Comparison of ENCODE assay signal across 29 cellular contexts in the genomic region with DNA sequence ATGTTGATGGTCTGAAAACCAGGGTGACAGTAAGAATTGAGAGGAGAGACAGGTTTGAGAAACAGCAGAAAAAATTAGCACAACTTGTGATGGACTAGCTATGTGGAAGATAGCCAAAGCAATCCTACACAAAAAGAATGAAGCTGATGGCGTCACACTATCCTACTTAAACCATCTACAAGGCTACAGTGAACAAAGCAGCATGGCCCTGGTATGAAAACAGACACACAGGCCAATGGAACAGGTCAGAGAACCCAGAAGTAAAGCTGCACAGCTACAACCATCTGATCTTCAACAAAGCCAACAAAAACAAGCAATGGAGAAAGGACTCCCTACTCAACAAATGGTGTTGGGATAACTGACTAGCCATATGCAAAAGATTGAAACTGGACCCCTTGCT. TPM values are rescaled to one million over a fixed set of nuclear protein-coding genes. Genes with fewer than 3 reads are reported as not detected.
DNase-seq lines count a peak whose midpoint lies in the region; ATAC-seq, FAIRE-seq and TF ChIP-seq lines count a peak whose summit lies in the region.
"Had no signal": no experiment of that assay in that cellular context is flagged by ENCODE, and none has a peak within 500 bp of the region (broad histone marks: within the 10 kb centered on the region; RNA-seq: fewer than 3 reads in every experiment).

No MANE protein-coding gene starts in this region.

- no peak overlapping the region for H2BK5ac ChIP-seq in IMR-90 (ENCODE audit: low read depth, low read length, poor library complexity, severe bottlenecking)

- H3K4me3 ChIP-seq in HepG2 (replicated peaks in 1 of 3; ENCODE audit: insufficient read depth in 1 of 3, low read depth in 2 of 3, low read length in 3 of 3) (peak overlapping the region in 1 of 3 experiments; percentile 7; a peak in 1 of 6 replicates), right lobe of liver (no peak overlapping the region), IMR-90 (ENCODE audit: insufficient read depth, low read depth, low read length) (no peak overlapping the region), fibroblast of villous mesenchyme (ENCODE audit: low read depth, low read length) (no peak overlapping the region)
- H3K4me3 ChIP-seq: PC-9, SJCRH30 had no signal

- H3K9me3 Mint-ChIP-seq in activated T-cell treated with anti-CD3 and anti-CD28 coated beads, Interleukin-2, amount 50 U/mL, for 4 hours: no peaks in the 10 kb centered on the region
- H3K9me3 Mint-ChIP-seq: CD4-positive, CD25-positive, alpha-beta regulatory T cell had no signal

- peak overlapping the region; percentile 71 for H3K27ac ChIP-seq in HepG2 (ENCODE audit: extremely low read length, insufficient read depth, low read length)
- no peak overlapping the region for H3K27ac ChIP-seq in right lobe of liver
- no peak overlapping the region for H3K27ac ChIP-seq in IMR-90 (ENCODE audit: insufficient read depth, low read length)
- H3K27ac ChIP-seq: 22Rv1, PC-9, SJCRH30 had no signal

- peaks cover 65% of the 10 kb centered on the region for H3K4me1 ChIP-seq in HepG2 (ENCODE audit: insufficient read depth, low read length)
- peaks cover 0 to 14% (median 1%) of the 10 kb centered on the region in 4 donors for H3K4me1 ChIP-seq in right lobe of liver
- peaks cover 8% of the 10 kb centered on the region for H3K4me1 ChIP-seq in IMR-90 (ENCODE audit: control insufficient read depth, insufficient read depth, low read length)
- H3K4me1 ChIP-seq: SJCRH30 had no signal

- no peaks in the 10 kb centered on the region for H3K27me3 ChIP-seq in HepG2 (ENCODE audit: control insufficient read depth in 1 of 2, insufficient read depth in 2 of 2, low read length in 2 of 2)
- H3K27me3 ChIP-seq in right lobe of liver: no peaks in the 10 kb centered on the region
- H3K27me3 ChIP-seq in IMR-90 (ENCODE audit: control insufficient read depth, insufficient read depth, low read length): no peaks in the 10 kb centered on the region
- H3K27me3 ChIP-seq: SJCRH30 had no signal

- H3K4me3 Mint-ChIP-seq in activated T-cell treated with anti-CD3 and anti-CD28 coated beads, Interleukin-2, amount 50 U/mL, for 4 hours: no peak overlapping the region

- H3K14ac ChIP-seq in IMR-90 (replicated peaks; ENCODE audit: low read depth, low read length): peak overlapping the region; percentile 5; the same call in 1 of the 2 replicates

- H3K18ac ChIP-seq in IMR-90 (ENCODE audit: low read depth, low read length): no peak overlapping the region

- no peak for DNase-seq in HepG2 (ENCODE audit: low spot score)
- no peak for DNase-seq in right lobe of liver
- peak; percentile 25 for DNase-seq in IMR-90
- DNase-seq in fibroblast of villous mesenchyme (ENCODE audit: low read depth): peak; percentile 39
- no peak for DNase-seq in NCI-H226
- DNase-seq in NCI-H1417 (lab: John Stamatoyannopoulos, UW): no peak
- DNase-seq in CD1c-positive myeloid dendritic cell (ENCODE audit: extremely low spot score): no peak
- no peak for DNase-seq in activated T-cell treated with anti-CD3 and anti-CD28 coated beads, Interleukin-2, amount 50 U/mL, for 4 hours
- DNase-seq: ACHN; CD4-positive, CD25-positive, alpha-beta regulatory T cell; DMS 273 treated with DMSO at 0.1 percent for 48 hours; DMS79; HCEC 1CT; KG1; NCI-H1048; NCI-H1436; NCI-H187; NCI-H2081 treated with DMSO at 0.1 percent for 48 hours; NCI-H2171; NCI-H524 treated with DMSO at 0.1 percent for 48 hours; NCI-H774; NK-92 treated with Interleukin-12 subunit alpha and Interleukin-12 subunit beta, amount 100 ng/mL, for 24 hours; PC-9; SJCRH30 had no signal

- H2BK15ac ChIP-seq in IMR-90 (ENCODE audit: low read depth, low read length): 0 out of 3 replicates have a peak overlapping the region, but pooled peaks have one; percentile 59

- H3K36me3 ChIP-seq in HepG2 (replicated peaks in 1 of 2; ENCODE audit: control insufficient read depth in 1 of 2, insufficient read depth in 2 of 2, low read length in 2 of 2): no peaks in the 10 kb centered on the region
- no peaks in the 10 kb centered on the region for H3K36me3 ChIP-seq in right lobe of liver
- H3K36me3 ChIP-seq in IMR-90 (ENCODE audit: control insufficient read depth, insufficient read depth, low read length): no peaks in the 10 kb centered on the region
- H3K36me3 ChIP-seq: SJCRH30 had no signal

- POLR2A ChIA-PET in HepG2 (lab: Yijun Ruan, JAX): interaction anchor here (1.2 kb wide), 1 partner anchor 24 kb away, joined by 3 read pairs; no protein-coding TSS in a partner anchor
- POLR2A ChIA-PET in IMR-90 (lab: Charles Lee; ENCODE audit: unreplicated experiment): no interaction called here

- H2BK120ac ChIP-seq in IMR-90 (ENCODE audit: low read depth, low read length): no peak overlapping the region

- dilution Hi-C loops in IMR-90 (cut with HindIII; ENCODE audit: low sequenced_read_pairs, unreplicated experiment): no loop called here

- H3K23ac ChIP-seq in IMR-90 (ENCODE audit: low read depth, low read length): peak overlapping the region; percentile 17; the same call in 1 of the 2 replicates

- no peaks in the 10 kb centered on the region for H3K79me2 ChIP-seq in HepG2 (ENCODE audit: insufficient read depth, low read length)

- BruUV-seq in HepG2 (replicated peaks; lab: Mats Ljungman, UMichigan): no TSS peak
- BruUV-seq in IMR-90 (replicated peaks; lab: Mats Ljungman, UMichigan): no TSS peak

- no peak overlapping the region for H3K56ac ChIP-seq in IMR-90 (ENCODE audit: extremely low read depth, insufficient read depth, low read length)

- no peak overlapping the region for H4K91ac ChIP-seq in IMR-90 (ENCODE audit: insufficient read depth, low read depth, low read length)

- no peak for TF ChIP-seq RAD21 in HepG2 (CRISPR knock-in tag; IDR thresholded peaks at IDR 0.05)
- TF ChIP-seq RAD21 in IMR-90 (IDR thresholded peaks at IDR 0.05; ENCODE audit: low read length): no peak

- no peaks in the 10 kb centered on the region for H3K27me3 Mint-ChIP-seq in activated T-cell treated with anti-CD3 and anti-CD28 coated beads, Interleukin-2, amount 50 U/mL, for 4 hours (ENCODE audit: low read depth)

- H3K36me3 Mint-ChIP-seq in activated T-cell treated with anti-CD3 and anti-CD28 coated beads, Interleukin-2, amount 50 U/mL, for 4 hours (ENCODE audit: insufficient read depth): no peaks in the 10 kb centered on the region
- H3K36me3 Mint-ChIP-seq: CD4-positive, CD25-positive, alpha-beta regulatory T cell had no signal

- TF ChIP-seq EP300 in HepG2 (IDR thresholded peaks at IDR 0.05; ENCODE audit: low read depth in 2 of 2, low read length in 2 of 2) (no peak), HepG2 (CRISPR knock-in tag; IDR thresholded peaks at IDR 0.05; ENCODE audit: borderline replicate concordance) (no peak)

- intact Hi-C loops in HepG2 (cut with micrococcal nuclease; ENCODE audit: unreplicated experiment): no loop called here
- intact Hi-C loops in right lobe of liver (cut with DNase I): no loop called here
- intact Hi-C loops in IMR-90 (cut with micrococcal nuclease): no loop called here

- H3K4ac ChIP-seq in IMR-90 (ENCODE audit: low read depth, low read length): no peak overlapping the region

- no peak overlapping the region for H4K8ac ChIP-seq in IMR-90 (ENCODE audit: low read depth in 2 of 2, low read length in 2 of 2)

- ATAC-seq in HepG2: peak; percentile 36
- no peak for ATAC-seq in right lobe of liver
- ATAC-seq in IMR-90 (ENCODE audit: low read depth): no peak
- ATAC-seq in activated T-cell treated with anti-CD3 and anti-CD28 coated beads, Interleukin-2, amount 50 U/mL, for 4 hours: no peak
- ATAC-seq: Right ventricle myocardium inferior, SK-N-SH treated with all-trans-retinoic acid at 6 μM for 48 hours had no signal

- H3K9ac ChIP-seq in HepG2 (ENCODE audit: insufficient read depth, low read depth, low read length): no peak overlapping the region; the same call in 1 of the 2 replicates
- H3K9ac ChIP-seq in IMR-90 (ENCODE audit: low read depth, low read length): no peak overlapping the region

- H3K9me1 ChIP-seq in IMR-90 (ENCODE audit: insufficient read depth, low read length): peaks cover 3% of the 10 kb centered on the region; the same call in 1 of the 2 replicates

- TF ChIP-seq CTCF in HepG2 (CRISPR knock-in tag; IDR thresholded peaks at IDR 0.05): no peak
- no peak for TF ChIP-seq CTCF in right lobe of liver (IDR thresholded peaks at IDR 0.05)
- no peak for TF ChIP-seq CTCF in IMR-90 (conservative IDR thresholded peaks at IDR 0.05; ENCODE audit: low read depth, low read length)
- TF ChIP-seq CTCF in fibroblast of villous mesenchyme (IDR thresholded peaks at IDR 0.05; ENCODE audit: insufficient read depth, low read depth, low read length): no peak

- H4K5ac ChIP-seq in IMR-90 (ENCODE audit: low read depth, low read length): no peak overlapping the region

- peaks cover 8% of the 10 kb centered on the region for H3K4me1 Mint-ChIP-seq in activated T-cell treated with anti-CD3 and anti-CD28 coated beads, Interleukin-2, amount 50 U/mL, for 4 hours (ENCODE audit: low read depth)

- H3K79me1 ChIP-seq in IMR-90 (ENCODE audit: low read depth in 1 of 2, low read length in 2 of 2): peaks cover 0 to 7% of the 10 kb centered on the region in 2 experiments; a peak in 2 of 4 replicates

- H2AK9ac ChIP-seq in IMR-90 (replicated peaks; ENCODE audit: low read depth, low read length, poor library complexity): no peak overlapping the region

- CTCF ChIA-PET in HepG2 (lab: Yijun Ruan, JAX; ENCODE audit: low intra/inter-chr PET ratio, low total read pairs): no interaction called here
- CTCF ChIA-PET in IMR-90 (lab: Yijun Ruan, JAX): no interaction called here

- no peak overlapping the region for H2AK5ac ChIP-seq in IMR-90 (ENCODE audit: low read depth, low read length)

- TF ChIP-seq POLR2A in HepG2 (IDR thresholded peaks at IDR 0.05; ENCODE audit: insufficient read depth in 1 of 2, low read depth in 2 of 2, low read length in 2 of 2) (no peak), right lobe of liver (IDR thresholded peaks at IDR 0.05) (no peak), IMR-90 (IDR thresholded peaks at IDR 0.05; ENCODE audit: low read depth, low read length) (no peak)

- H3K4me2 ChIP-seq in HepG2 (ENCODE audit: low read depth, low read length): peak overlapping the region; percentile 74
- H3K4me2 ChIP-seq in IMR-90 (ENCODE audit: low read depth, low read length): no peak overlapping the region
- H3K4me2 ChIP-seq: PC-9 had no signal

- no peak overlapping the region for H2BK20ac ChIP-seq in IMR-90 (ENCODE audit: low read depth, low read length)

- WGBS in HepG2 (ENCODE audit: low lambda C conversion rate): 17% methylated on average over 1 of the region's 1 CpG
- WGBS in right lobe of liver (ENCODE audit: insufficient coverage, low coverage, low lambda C conversion rate, missing lambda C conversion rate): 100% methylated on average over 1 of the region's 1 CpG
- no CpG with 5 or more reads among the region's 1 CpG for WGBS in IMR-90 (ENCODE audit: extremely low coverage in 2 of 2, insufficient read length in 1 of 2), 2 experiments

- in situ Hi-C loops in HepG2 (cut with HindIII; ENCODE audit: extremely low pct_ligation_motif_present, low pct_unique_long_range_greater_than_20kb): no loop called here
- in situ Hi-C loops in IMR-90 (cut with MboI; ENCODE audit: low sequenced_read_pairs): no loop called here

- FAIRE-seq in HepG2 (lab: Jason Lieb, UNC): no peak
- FAIRE-seq: H1, HTR-8/SVneo had no signal

- peak overlapping the region; percentile 42 for H2AFZ ChIP-seq in HepG2 (ENCODE audit: low read length)
- H2AFZ ChIP-seq in IMR-90 (replicated peaks; ENCODE audit: low read length, poor library complexity): no peak overlapping the region
- H2AFZ ChIP-seq: PC-9 had no signal

- H3K9me3 ChIP-seq in HepG2 (ENCODE audit: low read length) (no peaks in the 10 kb centered on the region), right lobe of liver (no peaks in the 10 kb centered on the region), IMR-90 (ENCODE audit: control insufficient read depth, insufficient read depth, low read length) (no peaks in the 10 kb centered on the region)
- H3K9me3 ChIP-seq: SJCRH30 had no signal

- no peaks in the 10 kb centered on the region for H4K20me1 ChIP-seq in HepG2 (ENCODE audit: insufficient read depth, low read length)
- H4K20me1 ChIP-seq in IMR-90 (ENCODE audit: insufficient read depth, low read length): no peaks in the 10 kb centered on the region

RNA-seq across cellular contexts. Expression of a gene that starts 7.5 kb away (rescaled TPM):
- total RNA-seq in HepG2 (2016; rRNA removed; fragmentation: Illumina TruSeq; extraction: Trizol): 14.8 and 19.5 TPM in 2 replicates
- total RNA-seq in HepG2 (2016; cell fraction: cytosol; rRNA removed; fragmentation: Illumina TruSeq; extraction: Trizol; ENCODE audit: low read depth): 8.2 and 8.4 TPM in 2 replicates
- total RNA-seq in HepG2 (2016; cell fraction: insoluble cytoplasmic fraction; rRNA removed; fragmentation: Illumina TruSeq; extraction: Trizol): 14.3 and 18.8 TPM in 2 replicates
- total RNA-seq in HepG2 (2016; cell fraction: membrane; rRNA removed; fragmentation: Illumina TruSeq; extraction: Trizol): 23.3 and 24.0 TPM in 2 replicates
- total RNA-seq in HepG2 (2016; cell fraction: nucleus; rRNA removed; fragmentation: Illumina TruSeq; extraction: Trizol): 14.3 and 16.5 TPM in 2 replicates
- 17.2 and 20.9 TPM in 2 replicates for polyA plus RNA-seq in HepG2 (2011; rRNA removed)
- 13.0 and 19.2 TPM in 2 replicates for polyA plus RNA-seq in HepG2 (2011; cell fraction: cytosol; rRNA removed)
- 9.8 and 12.5 TPM in 2 replicates for polyA plus RNA-seq in HepG2 (2011; cell fraction: nucleus; rRNA removed)
- 38.4 and 43.1 TPM in 2 replicates for polyA plus RNA-seq in HepG2 (2012)
- polyA plus RNA-seq in HepG2 (2016; cell fraction: cytosol; fragmentation: Illumina TruSeq; extraction: Trizol; ENCODE audit: low read depth): 13.9 and 16.1 TPM in 2 replicates
- polyA plus RNA-seq in HepG2 (2016; cell fraction: insoluble cytoplasmic fraction; fragmentation: Illumina TruSeq; extraction: Trizol; ENCODE audit: low read depth): 31.1 and 35.9 TPM in 2 replicates
- 27.4 and 28.5 TPM in 2 replicates for polyA plus RNA-seq in HepG2 (2016; cell fraction: membrane; fragmentation: Illumina TruSeq; extraction: Trizol; ENCODE audit: low read depth)
- 23.2 and 25.6 TPM in 2 replicates for polyA plus RNA-seq in HepG2 (2016; cell fraction: nucleus; fragmentation: Illumina TruSeq; extraction: Trizol; ENCODE audit: insufficient read depth, low read depth)
- 14.9 and 19.7 TPM in 2 replicates for polyA minus RNA-seq in HepG2 (2011; rRNA and poly(A)+ RNA removed; ENCODE audit: low replicate concordance)
- 23.7 and 26.6 TPM in 2 replicates for polyA minus RNA-seq in HepG2 (2011; cell fraction: cytosol; rRNA and poly(A)+ RNA removed)
- polyA minus RNA-seq in HepG2 (2011; cell fraction: nucleus; rRNA and poly(A)+ RNA removed): 27.5 and 27.8 TPM in 2 replicates
- total RNA-seq in right lobe of liver: 10 to 100 TPM; 21.1 to 27.4 (median 21.8) TPM
- 12.7 and 17.5 TPM in 2 replicates for total RNA-seq in IMR-90 (2012; rRNA removed)
- 23.3 and 24.8 TPM in 2 replicates for polyA plus RNA-seq in IMR-90 (2012; rRNA removed)
- 10.4 and 11.4 TPM in 2 replicates for polyA plus RNA-seq in IMR-90 (2012; cell fraction: cytosol; rRNA removed)
- 5.9 and 25.7 TPM in 2 replicates for polyA plus RNA-seq in IMR-90 (2012; cell fraction: nucleus; rRNA removed; ENCODE audit: low replicate concordance)
- total RNA-seq in fibroblast of villous mesenchyme: 20.3 and 20.6 TPM in 2 replicates
- 10 to 100 TPM; 25.9 to 31.9 (median 26.6) TPM for total RNA-seq in activated T-cell treated with anti-CD3 and anti-CD28 coated beads, Interleukin-2, amount 50 U/mL, for 4 hours

RNA-seq across cellular contexts. Expression of a gene that starts 14.1 kb away (rescaled TPM):
- total RNA-seq in HepG2 (2016; rRNA removed; fragmentation: Illumina TruSeq; extraction: Trizol) (not detected in 2 replicates), right lobe of liver (10 to 100 TPM in 1 of 6 experiments, 1 to 10 TPM in 4, under 1 TPM in 1; 0.93 to 18.0 (median 3.8) TPM), IMR-90 (2012; rRNA removed) (16.4 and 26.9 TPM in 2 replicates), fibroblast of villous mesenchyme (3.9 and 12.9 TPM in 2 replicates)
- total RNA-seq in HepG2 (2016; cell fraction: cytosol; rRNA removed; fragmentation: Illumina TruSeq; extraction: Trizol; ENCODE audit: low read depth): not detected in 2 replicates
- not detected in 2 replicates for total RNA-seq in HepG2 (2016; cell fraction: insoluble cytoplasmic fraction; rRNA removed; fragmentation: Illumina TruSeq; extraction: Trizol)
- total RNA-seq in HepG2 (2016; cell fraction: membrane; rRNA removed; fragmentation: Illumina TruSeq; extraction: Trizol): not detected in 2 replicates
- not detected in 2 replicates for total RNA-seq in HepG2 (2016; cell fraction: nucleus; rRNA removed; fragmentation: Illumina TruSeq; extraction: Trizol)
- polyA plus RNA-seq in HepG2 (2011; rRNA removed) (not detected in 2 replicates), IMR-90 (2012; rRNA removed) (7.0 and 7.7 TPM in 2 replicates)
- not detected in 2 replicates for polyA plus RNA-seq in HepG2 (2011; cell fraction: cytosol; rRNA removed)
- polyA plus RNA-seq in HepG2 (2011; cell fraction: nucleus; rRNA removed): not detected in 2 replicates
- not detected in 2 replicates for polyA plus RNA-seq in HepG2 (2012)
- polyA plus RNA-seq in HepG2 (2016; cell fraction: cytosol; fragmentation: Illumina TruSeq; extraction: Trizol; ENCODE audit: low read depth): not detected in 2 replicates
- polyA plus RNA-seq in HepG2 (2016; cell fraction: insoluble cytoplasmic fraction; fragmentation: Illumina TruSeq; extraction: Trizol; ENCODE audit: low read depth): not detected in 2 replicates
- not detected in 2 replicates for polyA plus RNA-seq in HepG2 (2016; cell fraction: membrane; fragmentation: Illumina TruSeq; extraction: Trizol; ENCODE audit: low read depth)
- not detected in 2 replicates for polyA plus RNA-seq in HepG2 (2016; cell fraction: nucleus; fragmentation: Illumina TruSeq; extraction: Trizol; ENCODE audit: insufficient read depth, low read depth)
- polyA minus RNA-seq in HepG2 (2011; rRNA and poly(A)+ RNA removed; ENCODE audit: low replicate concordance): not detected in 2 replicates
- polyA minus RNA-seq in HepG2 (2011; cell fraction: cytosol; rRNA and poly(A)+ RNA removed): not detected in 2 replicates
- polyA minus RNA-seq in HepG2 (2011; cell fraction: nucleus; rRNA and poly(A)+ RNA removed): not detected in 2 replicates
- polyA plus RNA-seq in IMR-90 (2012; cell fraction: cytosol; rRNA removed): 8.9 and 9.3 TPM in 2 replicates
- 1.7 and 4.1 TPM in 2 replicates for polyA plus RNA-seq in IMR-90 (2012; cell fraction: nucleus; rRNA removed; ENCODE audit: low replicate concordance)
- total RNA-seq in activated T-cell treated with anti-CD3 and anti-CD28 coated beads, Interleukin-2, amount 50 U/mL, for 4 hours: 1 to 10 TPM in 1 of 3 donors, under 1 TPM in 2; 0.76 to 1.3 (median 0.82) TPM
- total RNA-seq: CD4-positive, CD25-positive, alpha-beta regulatory T cell; H1; Right ventricle myocardium inferior; SJCRH30 had no signal
- polyA plus RNA-seq: CD4-positive, CD25-positive, alpha-beta regulatory T cell had no signal

Comparison
In these comparisons a context has a peak if more than half of its experiments do, and no peak if none do; other contexts are left out.
1. DNase-seq: peak in IMR-90 (single experiment) and fibroblast of villous mesenchyme (single experiment); none in HepG2 (single experiment), right lobe of liver (0 of 3), NCI-H226 (single experiment), NCI-H1417 (0 of 3), CD1c-positive myeloid dendritic cell (single experiment) and activated T-cell treated with anti-CD3 and anti-CD28 coated beads, Interleukin-2, amount 50 U/mL, for 4 hours (single experiment).